In genomic region chr3:130760922-130761321, GRCh38 we compare ENCODE assay signal across 22 cellular contexts. TPM values are rescaled to one million over a fixed set of nuclear protein-coding genes. Genes with fewer than 3 reads are reported as not detected.
DNase-seq lines count a peak whose midpoint lies in the region; ATAC-seq, FAIRE-seq and TF ChIP-seq lines count a peak whose summit lies in the region.
"Had no signal": no experiment of that assay in that cellular context is flagged by ENCODE, and none has a peak within 500 bp of the region (broad histone marks: within the 10 kb centered on the region; RNA-seq: fewer than 3 reads in every experiment).

No MANE protein-coding gene starts in this region.

- H3K9ac ChIP-seq in GM23248 = no peak overlapping the region
- H3K9ac ChIP-seq in H1 (replicated peaks in 1 of 4; ENCODE audit: extremely low read depth in 1 of 4, low read depth in 3 of 4, low read length in 3 of 4) = no peak overlapping the region

- POLR2A ChIA-PET in H1 (lab: Charles Lee; ENCODE audit: partially characterized antibody) = interaction anchor here (1.0 kb wide), 1 partner anchor 132 kb away, joined by 3 read pairs; no protein-coding TSS in a partner anchor

- no peak for TF ChIP-seq POLR2A in H1 (IDR thresholded peaks at IDR 0.05; ENCODE audit: control extremely low read depth in 1 of 2, low read depth in 2 of 2, low read length in 2 of 2)

- no peak overlapping the region for H2BK120ac ChIP-seq in H1 (replicated peaks; ENCODE audit: low read depth, low read length)

- H4K5ac ChIP-seq in H1 (ENCODE audit: insufficient read length, low read depth, low read length) = no peak overlapping the region

- H4K20me1 ChIP-seq in GM23248 (ENCODE audit: insufficient read depth) (0 out of 2 replicates have a peak, but pooled peaks cover 3% of the 10 kb centered on the region), H1 (replicated peaks in 1 of 2; ENCODE audit: control insufficient read depth in 1 of 2, insufficient read depth in 2 of 2, low read length in 2 of 2) (no peaks in the 10 kb centered on the region)

- CTCF ChIA-PET in H1 (lab: Charles Lee; ENCODE audit: partially characterized antibody) = interaction anchor here (0.6 to 5.1 kb wide), 13 partner anchors 10 to 272 kb away, joined by 3 to 97 read pairs (median 3); partner anchors contain the start of gene ATP2C1

- H2BK15ac ChIP-seq in H1 (ENCODE audit: low read length) = no peak overlapping the region

- ATAC-seq in natural killer cell = no peak
- ATAC-seq: HCT116, heart left ventricle, mucosa of descending colon, psoas muscle had no signal

- no peak overlapping the region for H2BK5ac ChIP-seq in H1 (ENCODE audit: low read depth, low read length)

- H3K9me3 ChIP-seq in GM23248 (ENCODE audit: low read depth) (no peaks in the 10 kb centered on the region), H1 (ENCODE audit: insufficient read depth in 2 of 2, low read depth in 1 of 2, low read length in 1 of 2) (no peaks in the 10 kb centered on the region)
- H3K9me3 ChIP-seq: heart left ventricle, left ventricle myocardium inferior, mucosa of descending colon, psoas muscle had no signal

- H3K4me3 ChIP-seq in GM23248 (no peak overlapping the region), H1 (ENCODE audit: extremely low read depth in 1 of 4, insufficient read depth in 2 of 4, low read depth in 3 of 4, low read length in 4 of 4) (no peak overlapping the region)
- H3K4me3 ChIP-seq: heart left ventricle, left ventricle myocardium inferior, mucosa of descending colon, psoas muscle had no signal

- H3K9me3 Mint-ChIP-seq in natural killer cell (peaks cover 0 to 2% of the 10 kb centered on the region in 2 donors), immature natural killer cell (no peaks in the 10 kb centered on the region)
- H3K9me3 Mint-ChIP-seq: activated naive CD8-positive, alpha-beta T cell treated with anti-CD3 and anti-CD28 coated beads for 36 hours; CD14-positive monocyte had no signal

- H3K4me2 ChIP-seq in GM23248 (ENCODE audit: unreplicated experiment) = peak overlapping the region; percentile 11
- no peak overlapping the region for H3K4me2 ChIP-seq in H1 (ENCODE audit: insufficient read depth in 1 of 2, low read depth in 2 of 2, low read length in 2 of 2)

- H3K23ac ChIP-seq in H1 (ENCODE audit: insufficient read length) = no peak overlapping the region

- H3K27me3 Mint-ChIP-seq in natural killer cell (ENCODE audit: low read depth in 2 of 2) (peaks cover 14 to 29% of the 10 kb centered on the region in 2 donors), immature natural killer cell (ENCODE audit: low read depth in 3 of 3) (peaks cover 2 to 8% (median 4%) of the 10 kb centered on the region in 3 donors)

- no peaks in the 10 kb centered on the region for H3K79me1 ChIP-seq in H1 (ENCODE audit: low read depth, low read length)

- peak; percentile 63 for DNase-seq in A172 (ENCODE audit: low spot score)
- DNase-seq in GM23248 = peak; percentile 57
- DNase-seq in NCI-H69 (lab: John Stamatoyannopoulos, UW) = peak; percentile 42
- no peak for DNase-seq in H1 (ENCODE audit: low read depth in 1 of 2, low spot score in 2 of 2)
- DNase-seq in stimulated activated CD4-positive, alpha-beta T cell treated with anti-CD3 and anti-CD28 coated beads, Interleukin-1b, Interleukin-23, amount 100 ng/mL, for 48 hours = no peak
- DNase-seq in natural killer cell = no peak
- DNase-seq in activated naive CD4-positive, alpha-beta T cell (lab: John Stamatoyannopoulos, UW) = no peak
- no peak for DNase-seq in immature natural killer cell
- DNase-seq: activated CD4-positive, alpha-beta T cell treated with anti-CD3 and anti-CD28 coated beads for 1 hour; activated naive CD8-positive, alpha-beta T cell treated with anti-CD3 and anti-CD28 coated beads for 36 hours; effector memory CD4-positive, alpha-beta T cell; heart left ventricle; left ventricle myocardium inferior; mucosa of descending colon; NCI-H1694 treated with DMSO at 0.1 percent for 48 hours; NK-92 treated with Interleukin-12 subunit alpha and Interleukin-12 subunit beta, amount 100 ng/mL, for 24 hours; psoas muscle; stimulated activated naive CD4-positive, alpha-beta T cell had no signal

- in situ Hi-C loops in GM23248 (cut with MboI) = loop anchor here (10.0 kb wide), 1 partner anchor 134 kb away; the partner anchor contains the start of gene ATP2C1

- H4K91ac ChIP-seq in H1 (replicated peaks; ENCODE audit: insufficient read length, low read length) = no peak overlapping the region

- H3K27ac Mint-ChIP-seq in natural killer cell (no peak overlapping the region), immature natural killer cell (no peak overlapping the region)
- H3K27ac Mint-ChIP-seq: activated naive CD8-positive, alpha-beta T cell treated with anti-CD3 and anti-CD28 coated beads for 36 hours; CD14-positive monocyte had no signal

- H4K8ac ChIP-seq in H1 (ENCODE audit: extremely low read depth, insufficient read depth, low read length) = no peak overlapping the region

- no peak overlapping the region for H2BK20ac ChIP-seq in H1 (ENCODE audit: low read length)

- H3K4me1 ChIP-seq in GM23248 (ENCODE audit: insufficient read depth) (peaks cover 11% of the 10 kb centered on the region), H1 (replicated peaks in 1 of 4; ENCODE audit: control insufficient read depth in 3 of 4, insufficient read depth in 4 of 4, low read length in 3 of 4) (no peaks in the 10 kb centered on the region)
- H3K4me1 ChIP-seq: psoas muscle had no signal

- intact Hi-C loops in natural killer cell (cut with micrococcal nuclease) = no loop called here

- no peak overlapping the region for H2AFZ ChIP-seq in GM23248
- peak overlapping the region; percentile 49; the same call in 1 of the 2 replicates for H2AFZ ChIP-seq in H1 (ENCODE audit: low read length)

- H3K9me2 ChIP-seq in GM23248 (ENCODE audit: insufficient read depth) = no peaks in the 10 kb centered on the region

- H3K4me3 Mint-ChIP-seq in natural killer cell = no peak overlapping the region
- no peak overlapping the region for H3K4me3 Mint-ChIP-seq in immature natural killer cell
- H3K4me3 Mint-ChIP-seq: activated naive CD8-positive, alpha-beta T cell treated with anti-CD3 and anti-CD28 coated beads for 36 hours; CD14-positive monocyte had no signal

- no peak overlapping the region for H3K4ac ChIP-seq in H1 (replicated peaks; ENCODE audit: insufficient read length, low read depth, low read length)

- no peak for TF ChIP-seq RAD21 in H1 (IDR thresholded peaks at IDR 0.05 in 1 of 2, conservative IDR thresholded peaks at IDR 0.05 in 1 of 2; ENCODE audit: low read depth in 2 of 2, low read length in 2 of 2)

- no peaks in the 10 kb centered on the region for H3K79me2 ChIP-seq in GM23248 (ENCODE audit: insufficient read depth)
- no peaks in the 10 kb centered on the region for H3K79me2 ChIP-seq in H1 (ENCODE audit: control insufficient read depth in 1 of 2, insufficient read depth in 2 of 2, low read length in 2 of 2)

- TF ChIP-seq EP300 in H1 (IDR thresholded peaks at IDR 0.05; ENCODE audit: borderline replicate concordance in 1 of 2, low read depth in 2 of 2, low read length in 2 of 2) = no peak

- H3K36me3 Mint-ChIP-seq in natural killer cell (no peaks in the 10 kb centered on the region), immature natural killer cell (no peaks in the 10 kb centered on the region)
- H3K36me3 Mint-ChIP-seq: activated naive CD8-positive, alpha-beta T cell treated with anti-CD3 and anti-CD28 coated beads for 36 hours; CD14-positive monocyte had no signal

- H3K27ac ChIP-seq in GM23248 = no peak overlapping the region
- H3K27ac ChIP-seq in H1 (ENCODE audit: low read depth, low read length) = no peak overlapping the region
- H3K27ac ChIP-seq: heart left ventricle, left ventricle myocardium inferior, psoas muscle had no signal

- no peak for TF ChIP-seq CTCF in H1 (IDR thresholded peaks at IDR 0.05; ENCODE audit: control extremely low read depth in 1 of 3, insufficient read depth in 1 of 3, low read depth in 1 of 3, low read length in 3 of 3)
- no peak for TF ChIP-seq CTCF in natural killer cell (IDR thresholded peaks at IDR 0.05)

- H3K36me3 ChIP-seq in GM23248 (ENCODE audit: low read depth) (no peaks in the 10 kb centered on the region), H1 (ENCODE audit: control insufficient read depth in 2 of 4, insufficient read depth in 4 of 4, low read length in 3 of 4) (no peaks in the 10 kb centered on the region)
- H3K36me3 ChIP-seq: heart left ventricle, left ventricle myocardium inferior had no signal

- peaks cover 1% of the 10 kb centered on the region; the same call in 1 of the 2 replicates for H3K23me2 ChIP-seq in H1 (ENCODE audit: low read depth, low read length)

- H3K27me3 ChIP-seq in GM23248 (replicated peaks; ENCODE audit: insufficient read depth) (no peaks in the 10 kb centered on the region; the same call in none of the 2 replicates), H1 (replicated peaks in 1 of 4; ENCODE audit: control insufficient read depth in 3 of 4, extremely low read depth in 1 of 4, insufficient read depth in 3 of 4, low read length in 3 of 4) (no peaks in the 10 kb centered on the region)
- H3K27me3 ChIP-seq: heart left ventricle had no signal

- no peak overlapping the region for H3K18ac ChIP-seq in H1 (ENCODE audit: extremely low read depth, low read length)

- H3F3A ChIP-seq in GM23248 (ENCODE audit: insufficient read depth) = peaks cover 7% of the 10 kb centered on the region; the same call in 1 of the 2 replicates

- H3K56ac ChIP-seq in H1 (replicated peaks; ENCODE audit: insufficient read length, low read depth, low read length) = no peak overlapping the region

- no peak for FAIRE-seq in H1 (lab: Jason Lieb, UNC)
- FAIRE-seq: GM12891, RCC 7860 had no signal

- H3K4me1 Mint-ChIP-seq in natural killer cell (peaks cover 0 to 5% of the 10 kb centered on the region in 2 donors), immature natural killer cell (peaks cover 0 to 4% of the 10 kb centered on the region in 2 donors)
- H3K4me1 Mint-ChIP-seq: CD14-positive monocyte had no signal

- no peak overlapping the region for H2BK12ac ChIP-seq in H1 (ENCODE audit: low read depth, low read length)

- no peak overlapping the region for H3K14ac ChIP-seq in H1 (ENCODE audit: insufficient read length)

- no peak overlapping the region for H2AK5ac ChIP-seq in H1 (ENCODE audit: low read depth, low read length)

- WGBS in GM23248 (ENCODE audit: low coverage in 1 of 2, low lambda C conversion rate in 2 of 2, missing lambda C conversion rate in 2 of 2), 2 experiments = 38 to 50% methylated on average over 1 of the region's 1 CpG
- 92% methylated on average over 1 of the region's 1 CpG; no CpG with 5 or more reads in 1 of the 2 experiments for WGBS in H1 (ENCODE audit: extremely low coverage in 1 of 2, insufficient coverage in 1 of 2, insufficient read length in 1 of 2, insufficient replicate concordance in 2 of 2, low coverage in 1 of 2, low lambda C conversion rate in 2 of 2, missing lambda C conversion rate in 1 of 2), 2 experiments

RNA-seq across cellular contexts. Expression of gene PIK3R4, which starts 14.3 kb away (rescaled TPM):
- total RNA-seq in A172 (2014; rRNA removed; shearing (Covaris generic)) = 26.6 and 38.4 TPM in 2 replicates
- total RNA-seq in GM23248 (2014; rRNA removed; shearing (Covaris generic)) = 19.1 and 26.9 TPM in 2 replicates
- 15.9 and 20.1 TPM in 2 replicates for polyA plus RNA-seq in GM23248 (2016; fragmentation: Nextera tagmentation; extraction: Ambion mirVana)
- total RNA-seq in H1 (2021; fragmentation: NEBNext Ultra II Directional; extraction: Animal tissue kit (Norgen Biotek cat#: 25700)) = 43.0 and 43.8 TPM in 2 replicates
- 55.9 and 87.4 TPM in 2 replicates for polyA plus RNA-seq in H1 (2011; rRNA removed)
- polyA plus RNA-seq in H1 (2011; cell fraction: cytosol; rRNA removed) = 49.4 TPM
- 50.2 TPM for polyA plus RNA-seq in H1 (2011; cell fraction: nucleus; rRNA removed)
- 31.2 to 40.4 TPM (median 35.4 TPM) in 4 replicates for polyA plus RNA-seq in H1 (2012, experiment 1 of 2)
- 4.1 TPM for polyA plus RNA-seq in H1 (2012, experiment 2 of 2)
- polyA plus RNA-seq in H1 (2013, experiment 1 of 2) = 30.1 TPM
- 31.3 TPM for polyA plus RNA-seq in H1 (2013, experiment 2 of 2)
- polyA minus RNA-seq in H1 (2011; rRNA and poly(A)+ RNA removed) = 145 and 174 TPM in 2 replicates
- polyA minus RNA-seq in H1 (2011; cell fraction: cytosol; rRNA and poly(A)+ RNA removed) = 40.0 TPM
- 69.7 TPM for polyA minus RNA-seq in H1 (2011; cell fraction: nucleus; rRNA and poly(A)+ RNA removed)
- total RNA-seq in natural killer cell = 10 to 100 TPM; 14.3 to 20.8 (median 17.0) TPM
- polyA plus RNA-seq in immature natural killer cell = 10 to 100 TPM in 2 of 3 donors, 1 to 10 TPM in 1; 8.3 to 26.3 (median 26.0) TPM

Comparison
In these comparisons a context has a peak if more than half of its experiments do, and no peak if none do; other contexts are left out.
1. DNase-seq: peak in A172 (single experiment), GM23248 (single experiment) and NCI-H69 (single experiment); none in H1 (0 of 2), stimulated activated CD4-positive, alpha-beta T cell treated with anti-CD3 and anti-CD28 coated beads, Interleukin-1b, Interleukin-23, amount 100 ng/mL, for 48 hours (single experiment), natural killer cell (single experiment), activated naive CD4-positive, alpha-beta T cell (0 of 4) and immature natural killer cell (0 of 3).